Comparison of ENCODE assay signal across 9 cellular contexts in genomic region chr2:20868377-20868776, GRCh38. TPM values are rescaled to one million over a fixed set of nuclear protein-coding genes. Genes with fewer than 3 reads are reported as not detected.
DNase-seq lines count a peak whose midpoint lies in the region; ATAC-seq, FAIRE-seq and TF ChIP-seq lines count a peak whose summit lies in the region.
"Had no signal": no experiment of that assay in that cellular context is flagged by ENCODE, and none has a peak within 500 bp of the region (broad histone marks: within the 10 kb centered on the region; RNA-seq: fewer than 3 reads in every experiment).

No MANE protein-coding gene starts in this region.

- TF ChIP-seq EP300 in upper lobe of left lung (IDR thresholded peaks at IDR 0.05) = no peak

- intact Hi-C loops in right cardiac atrium (cut with DNase I) = no loop called here

- H3K4me1 ChIP-seq in upper lobe of left lung = no peaks in the 10 kb centered on the region
- no peaks in the 10 kb centered on the region for H3K4me1 ChIP-seq in right cardiac atrium (ENCODE audit: control insufficient read depth, insufficient read depth, low read length)

- TF ChIP-seq CTCF in upper lobe of left lung (IDR thresholded peaks at IDR 0.05) = no peak

- H3K27me3 ChIP-seq in upper lobe of left lung = no peaks in the 10 kb centered on the region
- no peaks in the 10 kb centered on the region for H3K27me3 ChIP-seq in right cardiac atrium (ENCODE audit: control insufficient read depth, insufficient read depth)

- H3K27ac ChIP-seq in upper lobe of left lung (no peak overlapping the region), right cardiac atrium (ENCODE audit: low read length) (no peak overlapping the region)

- no peak for FAIRE-seq in H54 (lab: Jason Lieb, UNC)
- FAIRE-seq: astrocyte had no signal

- TF ChIP-seq POLR2A in upper lobe of left lung (IDR thresholded peaks at IDR 0.05) (no peak), H54 (IDR thresholded peaks at IDR 0.05; ENCODE audit: low read depth, low read length) (no peak)

- no peaks in the 10 kb centered on the region for H3K36me3 ChIP-seq in upper lobe of left lung

- 25 to 33% methylated on average over 2 of the region's 2 CpGs for WGBS in upper lobe of left lung, 2 donors
- WGBS in right cardiac atrium = 29% methylated on average over 2 of the region's 2 CpGs

- peak; percentile 27 for DNase-seq in GM19240 (ENCODE audit: insufficient read length, low spot score)
- peak; percentile 26 for DNase-seq in activated CD8-positive, alpha-beta memory T cell treated with anti-CD3 and anti-CD28 coated beads, Interleukin-2, amount 50 U/mL, for 4 hours
- peak; percentile 2 for DNase-seq in stimulated activated CD8-positive, alpha-beta memory T cell treated with anti-CD3 and anti-CD28 coated beads, Interleukin-15, amount 100 ng/mL, for 1 hour (ENCODE audit: low read depth)
- no peak for DNase-seq in upper lobe of left lung
- no peak for DNase-seq in HT-29 (ENCODE audit: low spot score)
- no peak for DNase-seq in H54 (ENCODE audit: insufficient read length, low spot score)
- DNase-seq in right cardiac atrium = no peak

- H3K9me3 ChIP-seq in upper lobe of left lung (peaks cover 0 to 3% (median 0%) of the 10 kb centered on the region in 4 donors), right cardiac atrium (ENCODE audit: control insufficient read depth, low read length) (no peaks in the 10 kb centered on the region)

- H3K4me3 ChIP-seq in upper lobe of left lung (no peak overlapping the region), right cardiac atrium (ENCODE audit: low read length) (no peak overlapping the region)

- ATAC-seq in HG03135 (IDR thresholded peaks at IDR 0.05; ENCODE audit: unreplicated experiment) (peak; percentile 96), upper lobe of left lung (ENCODE audit: low FRiP score in 2 of 2) (no peak), right cardiac atrium (no peak)

RNA-seq across cellular contexts. Expression of gene LDAH, which starts 45.5 kb away (rescaled TPM):
- total RNA-seq in upper lobe of left lung (10 to 100 TPM in 4 of 6 donors, 1 to 10 TPM in 2; 7.3 to 18.9 (median 13.0) TPM), right cardiac atrium (10 to 100 TPM in 1 of 4 donors, 1 to 10 TPM in 3; 6.9 to 10.8 (median 7.8) TPM)
- total RNA-seq in HT-29 (2014; rRNA removed; shearing (Covaris generic)) = 7.4 and 14.4 TPM in 2 replicates
- polyA plus RNA-seq in right cardiac atrium = 4.6 TPM

Comparison
In these comparisons a context has a peak if more than half of its experiments do, and no peak if none do; other contexts are left out.
1. DNase-seq: peak in GM19240 (single experiment), activated CD8-positive, alpha-beta memory T cell treated with anti-CD3 and anti-CD28 coated beads, Interleukin-2, amount 50 U/mL, for 4 hours (single experiment) and stimulated activated CD8-positive, alpha-beta memory T cell treated with anti-CD3 and anti-CD28 coated beads, Interleukin-15, amount 100 ng/mL, for 1 hour (single experiment); none in upper lobe of left lung (0 of 2), HT-29 (single experiment), H54 (single experiment) and right cardiac atrium (0 of 3).